Comparison of ENCODE assay signal across 20 cellular contexts in the genomic region with DNA sequence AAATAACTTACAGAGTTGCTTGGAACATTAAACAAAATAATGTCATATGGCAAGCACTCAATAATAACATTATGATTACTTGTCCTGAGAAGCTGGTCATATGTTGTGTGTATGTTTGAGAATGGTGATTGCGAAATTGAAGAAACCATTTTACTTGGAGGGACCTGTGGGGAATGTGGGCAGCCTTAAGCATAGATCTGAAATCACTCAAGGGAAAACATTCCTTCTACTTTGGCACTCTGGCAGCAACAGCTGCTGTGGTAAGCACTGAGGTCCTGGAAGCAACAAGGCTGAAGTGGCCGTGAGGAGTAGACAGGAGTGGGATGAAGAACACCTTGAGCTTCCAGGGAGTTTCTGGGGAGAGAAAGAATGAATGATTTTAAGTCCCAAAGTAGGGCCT.
A peak's percentile ranks its signal among the peaks of the same experiment; 100 is the strongest.
DNase-seq lines count a peak whose midpoint lies in the region; ATAC-seq and TF ChIP-seq lines count a peak whose summit lies in the region.
"Had no signal": no experiment of that assay in that cellular context is flagged by ENCODE, and none has a peak within 500 bp of the region (broad histone marks: within the 10 kb centered on the region; RNA-seq: fewer than 3 reads in every experiment).

No MANE protein-coding gene starts in this region.

- CTCF ChIA-PET in activated CD4-positive, alpha-beta memory T cell treated with anti-CD3 and anti-CD28 coated beads for 36 hours (lab: Charles Lee) = no interaction called here

- no peaks in the 10 kb centered on the region for H3K9me3 Mint-ChIP-seq in chondrocyte (ENCODE audit: low read depth)
- H3K9me3 Mint-ChIP-seq in activated CD4-positive, alpha-beta memory T cell treated with anti-CD3 and anti-CD28 coated beads for 36 hours = peaks cover 6% of the 10 kb centered on the region

- POLR2A ChIA-PET in activated CD4-positive, alpha-beta memory T cell treated with anti-CD3 and anti-CD28 coated beads for 36 hours (lab: Charles Lee) = no interaction called here

- H3K4me1 Mint-ChIP-seq in chondrocyte (ENCODE audit: low read depth) = peaks cover 24% of the 10 kb centered on the region
- H3K4me1 Mint-ChIP-seq in activated CD4-positive, alpha-beta memory T cell treated with anti-CD3 and anti-CD28 coated beads for 36 hours (ENCODE audit: low read depth) = no peaks in the 10 kb centered on the region
- H3K4me1 Mint-ChIP-seq: naive thymus-derived CD8-positive, alpha-beta T cell; stimulated activated naive CD8-positive, alpha-beta T cell treated with anti-CD3 and anti-CD28 coated beads, Interleukin-15, amount 100 ng/mL, for 72 hours had no signal

- DNase-seq in chondrocyte (ENCODE audit: low spot score) (no peak), kidney tubule cell (ENCODE audit: low spot score) (peak; percentile 58), C1 segment of cervical spinal cord (lab: John Stamatoyannopoulos, UW) (no peak)
- no peak for DNase-seq in activated CD4-positive, alpha-beta T cell treated with anti-CD3 and anti-CD28 coated beads, Interleukin-2, amount 50 U/mL, for 4 hours
- DNase-seq in activated CD4-positive, alpha-beta memory T cell treated with anti-CD3 and anti-CD28 coated beads for 36 hours = no peak
- DNase-seq: activated CD4-positive, CD25-positive, alpha-beta regulatory T cell treated with anti-CD3 and anti-CD28 coated beads, Interleukin-2, amount 50 U/mL, for 72 hours; activated effector memory CD4-positive, alpha-beta T cell treated with anti-CD3 and anti-CD28 coated beads, Interleukin-2, amount 50 U/mL, for 16 hours; anterior cingulate cortex; effector CD4-positive, alpha-beta T cell; foreskin melanocyte; lower lobe of right lung; naive thymus-derived CD8-positive, alpha-beta T cell; NCI-H146; NCI-H526; stimulated activated naive CD8-positive, alpha-beta T cell treated with anti-CD3 and anti-CD28 coated beads, Interleukin-15, amount 100 ng/mL, for 72 hours had no signal

- intact Hi-C loops in activated CD4-positive, alpha-beta memory T cell treated with anti-CD3 and anti-CD28 coated beads for 36 hours (cut with micrococcal nuclease) = no loop called here

- H3K27ac Mint-ChIP-seq in chondrocyte (ENCODE audit: unreplicated experiment) = peak overlapping the region; percentile 72
- no peak overlapping the region for H3K27ac Mint-ChIP-seq in activated CD4-positive, alpha-beta memory T cell treated with anti-CD3 and anti-CD28 coated beads for 36 hours
- H3K27ac Mint-ChIP-seq: naive thymus-derived CD8-positive, alpha-beta T cell; stimulated activated naive CD8-positive, alpha-beta T cell treated with anti-CD3 and anti-CD28 coated beads, Interleukin-15, amount 100 ng/mL, for 72 hours had no signal

- H3K27me3 ChIP-seq in ACC112 (ENCODE audit: insufficient read depth, low read length) = no peaks in the 10 kb centered on the region
- H3K27me3 ChIP-seq: SJSA1 had no signal

- peaks cover 8% of the 10 kb centered on the region for H3K4me1 ChIP-seq in ACC112 (ENCODE audit: control insufficient read depth, insufficient read depth, low read length, unreplicated experiment)
- H3K4me1 ChIP-seq: A549, lower lobe of right lung had no signal

- ATAC-seq in HG03565 (IDR thresholded peaks at IDR 0.05; ENCODE audit: unreplicated experiment) = no peak
- ATAC-seq: A549; lower lobe of right lung; naive thymus-derived CD8-positive, alpha-beta T cell; stimulated activated naive CD8-positive, alpha-beta T cell treated with anti-CD3 and anti-CD28 coated beads, Interleukin-15, amount 100 ng/mL, for 72 hours had no signal

- no peak for TF ChIP-seq RAD21 in Ishikawa (IDR thresholded peaks at IDR 0.05; ENCODE audit: low read depth)

- no peaks in the 10 kb centered on the region for H3K79me2 ChIP-seq in ACC112 (ENCODE audit: control insufficient read depth, insufficient read depth, low read length, unreplicated experiment)

- no peaks in the 10 kb centered on the region for H3K27me3 Mint-ChIP-seq in chondrocyte (ENCODE audit: low read depth)
- H3K27me3 Mint-ChIP-seq in activated CD4-positive, alpha-beta memory T cell treated with anti-CD3 and anti-CD28 coated beads for 36 hours = no peaks in the 10 kb centered on the region
- H3K27me3 Mint-ChIP-seq: naive thymus-derived CD8-positive, alpha-beta T cell; stimulated activated naive CD8-positive, alpha-beta T cell treated with anti-CD3 and anti-CD28 coated beads, Interleukin-15, amount 100 ng/mL, for 72 hours had no signal

- no peak overlapping the region for H3K4me3 ChIP-seq in ACC112 (ENCODE audit: low read depth, low read length)
- H3K4me3 ChIP-seq: A549, lower lobe of right lung, SJSA1 had no signal

- TF ChIP-seq CTCF in chondrocyte (IDR thresholded peaks at IDR 0.05) = no peak

- H3K36me3 Mint-ChIP-seq in chondrocyte (ENCODE audit: low read depth) = no peaks in the 10 kb centered on the region
- H3K36me3 Mint-ChIP-seq in activated CD4-positive, alpha-beta memory T cell treated with anti-CD3 and anti-CD28 coated beads for 36 hours = no peaks in the 10 kb centered on the region
- H3K36me3 Mint-ChIP-seq: naive thymus-derived CD8-positive, alpha-beta T cell had no signal

- no peak overlapping the region for H3K4me3 Mint-ChIP-seq in chondrocyte (ENCODE audit: unreplicated experiment)
- no peak overlapping the region for H3K4me3 Mint-ChIP-seq in activated CD4-positive, alpha-beta memory T cell treated with anti-CD3 and anti-CD28 coated beads for 36 hours
- H3K4me3 Mint-ChIP-seq: naive thymus-derived CD8-positive, alpha-beta T cell; stimulated activated naive CD8-positive, alpha-beta T cell treated with anti-CD3 and anti-CD28 coated beads, Interleukin-15, amount 100 ng/mL, for 72 hours had no signal

- H2AFZ ChIP-seq in ACC112 (ENCODE audit: low read length, unreplicated experiment) = peak overlapping the region; percentile 87

- H3K36me3 ChIP-seq in ACC112 (ENCODE audit: insufficient read depth, low read length) = no peaks in the 10 kb centered on the region
- H3K36me3 ChIP-seq: lower lobe of right lung, SJSA1 had no signal

- no peak overlapping the region for H3K27ac ChIP-seq in ACC112 (ENCODE audit: low read depth, low read length)
- H3K27ac ChIP-seq: A549, lower lobe of right lung, SJSA1 had no signal

- TF ChIP-seq EP300 in Ishikawa (IDR thresholded peaks at IDR 0.05; ENCODE audit: borderline replicate concordance) = no peak

TF ChIP-seq in Ishikawa, 13 proteins besides CTCF, POLR2A, EP300 and RAD21:
- TF ChIP-seq, protein P1, sequence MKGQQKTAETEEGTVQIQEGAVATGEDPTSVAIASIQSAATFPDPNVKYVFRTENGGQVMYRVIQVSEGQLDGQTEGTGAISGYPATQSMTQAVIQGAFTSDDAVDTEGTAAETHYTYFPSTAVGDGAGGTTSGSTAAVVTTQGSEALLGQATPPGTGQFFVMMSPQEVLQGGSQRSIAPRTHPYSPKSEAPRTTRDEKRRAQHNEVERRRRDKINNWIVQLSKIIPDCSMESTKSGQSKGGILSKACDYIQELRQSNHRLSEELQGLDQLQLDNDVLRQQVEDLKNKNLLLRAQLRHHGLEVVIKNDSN (IDR thresholded peaks at IDR 0.05) = no peak
- TF ChIP-seq TEAD4 (IDR thresholded peaks at IDR 0.05) (peak; percentile 34), CEBPB (IDR thresholded peaks at IDR 0.05) (peak; percentile 95)
TF ChIP-seq in Ishikawa: peak in this region for 2.
